Comparison of ENCODE assay signal across 1 cellular context in the genomic region with DNA sequence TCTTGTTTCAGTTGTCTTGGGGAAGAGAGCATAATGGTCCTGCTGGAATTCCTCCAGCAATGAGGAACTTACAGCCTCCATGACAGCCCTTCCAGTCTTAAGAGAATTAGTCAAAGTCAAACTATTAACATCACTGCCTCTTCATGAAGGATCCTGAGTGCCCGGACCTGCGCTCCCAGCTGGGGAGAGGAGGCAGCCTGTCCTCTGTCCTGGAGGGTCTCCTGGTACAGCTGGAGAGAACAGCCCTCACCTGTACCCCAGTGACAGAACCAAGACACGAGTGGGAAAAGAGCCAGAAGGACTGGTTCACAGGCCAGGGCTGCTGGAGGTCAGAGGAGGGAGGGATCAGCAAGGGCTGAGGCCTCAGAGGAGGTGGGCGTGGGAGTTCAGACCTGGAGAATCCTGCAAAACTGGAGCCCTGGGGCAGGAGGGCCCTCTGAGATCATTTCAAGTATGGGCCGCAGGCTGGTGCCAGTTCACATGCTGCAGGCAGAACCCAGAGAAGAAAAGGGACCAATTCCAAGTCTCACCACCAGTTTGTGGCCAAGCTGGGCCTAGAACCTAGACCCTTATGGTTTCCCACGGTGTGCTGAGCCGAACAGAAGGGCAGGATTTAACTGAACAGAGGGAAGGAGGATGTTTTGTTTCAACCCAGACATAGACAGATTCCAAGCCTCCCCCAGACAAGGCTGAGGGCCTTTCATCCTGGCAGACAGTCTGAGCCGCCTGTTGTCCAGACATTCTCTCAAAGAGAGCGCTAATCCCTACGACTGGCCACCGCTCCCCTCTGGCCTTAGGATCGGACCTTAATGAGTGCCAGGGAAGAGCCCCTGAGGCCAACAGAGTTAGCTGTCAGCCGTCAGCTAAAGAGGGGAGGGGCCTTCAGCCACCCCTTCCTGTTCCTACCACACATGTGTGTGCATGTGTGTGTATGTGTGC.
TF ChIP-seq lines count a peak whose summit lies in the region.

No MANE protein-coding gene starts in this region.

TF ChIP-seq in SK-N-SH, 30 proteins besides CTCF, POLR2A, EP300 and RAD21 (continued from another document):
- TF ChIP-seq RCOR1 (IDR thresholded peaks at IDR 0.05; ENCODE audit: low read length) (peak; percentile 77), TEAD4 (IDR thresholded peaks at IDR 0.05; ENCODE audit: borderline replicate concordance, insufficient read depth) (no peak), NFIC (IDR thresholded peaks at IDR 0.05; ENCODE audit: borderline replicate concordance) (0 out of 2 replicates have a peak, but pooled peaks have one; percentile 14)
TF ChIP-seq in SK-N-SH: peak in this region for 4.
